ENCODE assay signal across 17 cellular contexts in genomic region chr1:154489863-154490262, GRCh38. TPM values are rescaled to one million over a fixed set of nuclear protein-coding genes. Genes with fewer than 3 reads are reported as not detected.
DNase-seq lines count a peak whose midpoint lies in the region; ATAC-seq and TF ChIP-seq lines count a peak whose summit lies in the region.
"Had no signal": no experiment of that assay in that cellular context is flagged by ENCODE, and none has a peak within 500 bp of the region (broad histone marks: within the 10 kb centered on the region; RNA-seq: fewer than 3 reads in every experiment).

No MANE protein-coding gene starts in this region.

- H2AFZ ChIP-seq in Loucy (ENCODE audit: low read length) = no peak overlapping the region

- H3F3A ChIP-seq in Loucy (ENCODE audit: low read depth) = peaks cover 8% of the 10 kb centered on the region; the same call in 1 of the 2 replicates

- H3K36me3 Mint-ChIP-seq in activated naive CD4-positive, alpha-beta T cell treated with anti-CD3 and anti-CD28 coated beads, Interleukin-2, amount 50 U/mL, for 72 hours = no peaks in the 10 kb centered on the region
- no peaks in the 10 kb centered on the region for H3K36me3 Mint-ChIP-seq in activated naive CD4-positive, alpha-beta T cell treated with anti-CD3 and anti-CD28 coated beads for 36 hours (ENCODE audit: low read depth)
- H3K36me3 Mint-ChIP-seq in endothelial cell (ENCODE audit: low read depth, unreplicated experiment) = peaks cover 58% of the 10 kb centered on the region
- H3K36me3 Mint-ChIP-seq in HFFc6 (ENCODE audit: low read depth) = no peaks in the 10 kb centered on the region

- no peak for DNase-seq in activated naive CD4-positive, alpha-beta T cell treated with anti-CD3 and anti-CD28 coated beads, Interleukin-2, amount 50 U/mL, for 72 hours (ENCODE audit: low spot score in 2 of 2)
- no peak for DNase-seq in activated naive CD4-positive, alpha-beta T cell treated with anti-CD3 and anti-CD28 coated beads for 36 hours
- DNase-seq in endothelial cell (ENCODE audit: low spot score) (no peak), spleen (no peak), HFFc6 (no peak), SHP77 treated with DMSO at 0.1 percent for 48 hours (lab: John Stamatoyannopoulos, UW) (no peak)
- DNase-seq: ACHN; C1 segment of cervical spinal cord; Calu3; CD4-positive, alpha-beta T cell; DMS 273 treated with DMSO at 0.1 percent for 48 hours; HCEC 1CT had no signal

- H3K4me1 ChIP-seq in Loucy (ENCODE audit: insufficient read depth, low read length, poor library complexity, severe bottlenecking) (peaks cover 68% of the 10 kb centered on the region), spleen (peaks cover 39 to 100% (median 80%) of the 10 kb centered on the region in 6 donors)

- H3K27me3 ChIP-seq in Loucy (ENCODE audit: insufficient read depth, low read length, poor library complexity, severe bottlenecking) (no peaks in the 10 kb centered on the region), spleen (replicated peaks in 1 of 7) (no peaks in the 10 kb centered on the region)

- CTCF ChIA-PET in activated naive CD4-positive, alpha-beta T cell treated with anti-CD3 and anti-CD28 coated beads for 36 hours (lab: Charles Lee) = interaction anchor here (0.6 to 2.1 kb wide), 3 partner anchors 9 to 75 kb away, joined by 3 to 8 read pairs (median 7); no protein-coding TSS in a partner anchor

- ATAC-seq in activated naive CD4-positive, alpha-beta T cell treated with anti-CD3 and anti-CD28 coated beads, Interleukin-2, amount 50 U/mL, for 72 hours = peak; percentile 43 to 52

- no peaks in the 10 kb centered on the region for H3K9me3 ChIP-seq in Loucy (ENCODE audit: insufficient read depth, low read depth, low read length)
- H3K9me3 ChIP-seq in spleen = no peaks in the 10 kb centered on the region

- H3K27me3 Mint-ChIP-seq in activated naive CD4-positive, alpha-beta T cell treated with anti-CD3 and anti-CD28 coated beads for 36 hours (ENCODE audit: low read depth) = peaks cover 4% of the 10 kb centered on the region
- peaks cover 20% of the 10 kb centered on the region for H3K27me3 Mint-ChIP-seq in endothelial cell (ENCODE audit: unreplicated experiment)
- peaks cover 50% of the 10 kb centered on the region for H3K27me3 Mint-ChIP-seq in HFFc6 (ENCODE audit: insufficient read depth)
- H3K27me3 Mint-ChIP-seq: CD4-positive, alpha-beta T cell had no signal

- TF ChIP-seq CTCF in Loucy (conservative IDR thresholded peaks at IDR 0.05; ENCODE audit: low read length) (no peak), endothelial cell (IDR thresholded peaks at IDR 0.05; ENCODE audit: unreplicated experiment) (no peak), spleen (IDR thresholded peaks at IDR 0.05 in 8 of 11, conservative IDR thresholded peaks at IDR 0.05 in 3 of 11) (no peak), HFFc6 (IDR thresholded peaks at IDR 0.05) (no peak)

- no peak overlapping the region for H3K27ac Mint-ChIP-seq in activated naive CD4-positive, alpha-beta T cell treated with anti-CD3 and anti-CD28 coated beads, Interleukin-2, amount 50 U/mL, for 72 hours
- no peak overlapping the region for H3K27ac Mint-ChIP-seq in activated naive CD4-positive, alpha-beta T cell treated with anti-CD3 and anti-CD28 coated beads for 36 hours
- H3K27ac Mint-ChIP-seq in endothelial cell (ENCODE audit: unreplicated experiment) (peak overlapping the region; percentile 54), HFFc6 (no peak overlapping the region)
- H3K27ac Mint-ChIP-seq: CD4-positive, alpha-beta T cell had no signal

- no peaks in the 10 kb centered on the region for H4K20me1 ChIP-seq in Loucy (ENCODE audit: insufficient read depth, low read length, poor library complexity, severe bottlenecking)

- intact Hi-C loops in activated naive CD4-positive, alpha-beta T cell treated with anti-CD3 and anti-CD28 coated beads for 36 hours (cut with micrococcal nuclease) = loop anchor here (10.0 kb wide), 1 partner anchor 265 kb away; no protein-coding TSS in a partner anchor
- intact Hi-C loops in spleen (cut with DNase I; ENCODE audit: low total_unique reads) = loop anchor here (5.0 to 10.0 kb wide), 2 partner anchors 67 to 275 kb away; partner anchors contain the start of gene UBE2Q1

- no peak for TF ChIP-seq POLR2A in spleen (IDR thresholded peaks at IDR 0.05)

- H3K4me1 Mint-ChIP-seq in activated naive CD4-positive, alpha-beta T cell treated with anti-CD3 and anti-CD28 coated beads for 36 hours (ENCODE audit: low read depth) = peaks cover 16% of the 10 kb centered on the region
- H3K4me1 Mint-ChIP-seq in endothelial cell (ENCODE audit: unreplicated experiment) (peaks cover 84% of the 10 kb centered on the region), HFFc6 (ENCODE audit: low read depth) (0 out of 2 replicates have a peak, but pooled peaks cover 4% of the 10 kb centered on the region)

- H3K79me2 ChIP-seq in Loucy (ENCODE audit: insufficient read depth, low read length) = no peaks in the 10 kb centered on the region

- H3K9me2 ChIP-seq in Loucy (replicated peaks; ENCODE audit: low read depth, low read length) = no peaks in the 10 kb centered on the region

- WGBS in spleen, 5 donors = 54 to 67% (median 61%) methylated on average over 3 of the region's 3 CpGs

- H3K4me3 Mint-ChIP-seq in activated naive CD4-positive, alpha-beta T cell treated with anti-CD3 and anti-CD28 coated beads for 36 hours = no peak overlapping the region
- H3K4me3 Mint-ChIP-seq in endothelial cell (ENCODE audit: unreplicated experiment) = peak overlapping the region; percentile 51
- H3K4me3 Mint-ChIP-seq in HFFc6 = no peak overlapping the region
- H3K4me3 Mint-ChIP-seq: CD4-positive, alpha-beta T cell had no signal

- H3K36me3 ChIP-seq in Loucy (ENCODE audit: insufficient read depth, low read length) = no peaks in the 10 kb centered on the region
- H3K36me3 ChIP-seq in spleen = peaks cover 0 to 25% (median 0%) of the 10 kb centered on the region in 6 donors

- H3K4me2 ChIP-seq in Loucy (ENCODE audit: low read depth, low read length, poor library complexity, severe bottlenecking) = peak overlapping the region; percentile 7

- H3K4me3 ChIP-seq in Loucy (ENCODE audit: low read length, poor library complexity, severe bottlenecking) = no peak overlapping the region
- no peak overlapping the region for H3K4me3 ChIP-seq in spleen

- H3K9me3 Mint-ChIP-seq in activated naive CD4-positive, alpha-beta T cell treated with anti-CD3 and anti-CD28 coated beads, Interleukin-2, amount 50 U/mL, for 72 hours = no peaks in the 10 kb centered on the region
- H3K9me3 Mint-ChIP-seq in activated naive CD4-positive, alpha-beta T cell treated with anti-CD3 and anti-CD28 coated beads for 36 hours = no peaks in the 10 kb centered on the region
- H3K9me3 Mint-ChIP-seq in endothelial cell (ENCODE audit: unreplicated experiment) = no peaks in the 10 kb centered on the region
- no peaks in the 10 kb centered on the region for H3K9me3 Mint-ChIP-seq in HFFc6
- H3K9me3 Mint-ChIP-seq: CD4-positive, alpha-beta T cell had no signal

- no peak overlapping the region for H3K9ac ChIP-seq in Loucy (ENCODE audit: low read depth, low read length, poor library complexity, severe bottlenecking)

- H3K27ac ChIP-seq in spleen = peak overlapping the region in 5 of 8 donors; percentile 26 to 76 (median 48)
- H3K27ac ChIP-seq: HL-60 had no signal

RNA-seq across cellular contexts. Expression of gene TDRD10, which starts 12.2 kb away (rescaled TPM):
- not detected for total RNA-seq in activated naive CD4-positive, alpha-beta T cell treated with anti-CD3 and anti-CD28 coated beads, Interleukin-2, amount 50 U/mL, for 72 hours
- total RNA-seq in activated naive CD4-positive, alpha-beta T cell treated with anti-CD3 and anti-CD28 coated beads for 36 hours = not detected
- total RNA-seq in endothelial cell (ENCODE audit: unreplicated experiment) = 27.8 TPM
- 10 to 100 TPM in 2 of 7 donors, 1 to 10 TPM in 5; 2.4 to 14.0 (median 8.3) TPM for total RNA-seq in spleen
- polyA plus RNA-seq in spleen = 10 to 100 TPM in 2 of 3 donors, 1 to 10 TPM in 1; 4.9 to 12.8 (median 12.0) TPM
- total RNA-seq in HFFc6 (2021; fragmentation: NEBNext Ultra II Directional; extraction: Animal tissue kit (Norgen Biotek cat#: 25700)) = not detected
- total RNA-seq: A172; Calu3; CD4-positive, alpha-beta T cell; Daoy; H4 had no signal

RNA-seq across cellular contexts. Expression of gene SHE, which starts 12.3 kb away (rescaled TPM):
- total RNA-seq in activated naive CD4-positive, alpha-beta T cell treated with anti-CD3 and anti-CD28 coated beads, Interleukin-2, amount 50 U/mL, for 72 hours = not detected
- not detected for total RNA-seq in activated naive CD4-positive, alpha-beta T cell treated with anti-CD3 and anti-CD28 coated beads for 36 hours
- total RNA-seq in endothelial cell (ENCODE audit: unreplicated experiment) (79.3 TPM), spleen (10 to 100 TPM; 25.0 to 54.7 (median 35.7) TPM)
- polyA plus RNA-seq in spleen = 10 to 100 TPM in 2 of 3 donors, 1 to 10 TPM in 1; 8.2 to 20.5 (median 14.0) TPM
- not detected for total RNA-seq in HFFc6 (2021; fragmentation: NEBNext Ultra II Directional; extraction: Animal tissue kit (Norgen Biotek cat#: 25700))
- total RNA-seq: A172; Calu3; CD4-positive, alpha-beta T cell; H4 had no signal

Comparison
In these comparisons a context has a peak if more than half of its experiments do, and no peak if none do; other contexts are left out.
1. RNA of gene SHE, which starts 12.3 kb away (total RNA-seq): 79.3 TPM in endothelial cell (single experiment) and 25.0 to 54.7 TPM in spleen; not detected in activated naive CD4-positive, alpha-beta T cell treated with anti-CD3 and anti-CD28 coated beads for 36 hours, not detected in activated naive CD4-positive, alpha-beta T cell treated with anti-CD3 and anti-CD28 coated beads, Interleukin-2, amount 50 U/mL, for 72 hours and not detected in HFFc6; every median in the first group is over 10 times any median in the second.